ENCODE assay signal across 21 cellular contexts in genomic region chr2:182636694-182637093, GRCh38.
"Had no signal": no experiment of that assay in that cellular context is flagged by ENCODE, and none has a peak within 500 bp of the region (broad histone marks: within the 10 kb centered on the region; RNA-seq: fewer than 3 reads in every experiment).

No MANE protein-coding gene starts in this region.

- H3K4me3 Mint-ChIP-seq: activated B cell treated with CpG ODN at 0.5 μM for 24 hours; activated CD4-positive, alpha-beta T cell treated with anti-CD3 and anti-CD28 coated beads, Interleukin-2, amount 10 ng/mL, durations not matched to agents 24 days and 14 days; activated CD8-positive, alpha-beta T cell treated with anti-CD3 and anti-CD28 coated beads, Interleukin-2, amount 10 ng/mL, durations not matched to agents 7 days and 5 days; activated naive CD4-positive, alpha-beta T cell treated with anti-CD3 and anti-CD28 coated beads, Interleukin-2, amount 50 U/mL, for 24 hours; neural crest cell had no signal

- H3K4me3 ChIP-seq: adrenal gland, colonic mucosa, esophagus muscularis mucosa, hepatocyte, pancreas, right atrium auricular region, smooth muscle cell, transverse colon had no signal

- H2AFZ ChIP-seq: hepatocyte had no signal

- H3K9me3 ChIP-seq: adrenal gland, colonic mucosa, esophagus muscularis mucosa, pancreas, right atrium auricular region, transverse colon had no signal

- H3K27me3 ChIP-seq: adrenal gland, colonic mucosa, esophagus muscularis mucosa, hepatocyte, pancreas, right atrium auricular region, transverse colon had no signal

- H3K4me1 ChIP-seq: adrenal gland, colonic mucosa, esophagus muscularis mucosa, pancreas, right atrium auricular region, transverse colon had no signal

- H3K27ac ChIP-seq: adrenal gland, colonic mucosa, esophagus muscularis mucosa, hepatocyte, pancreas, right atrium auricular region, transverse colon had no signal

- ATAC-seq: activated CD8-positive, alpha-beta T cell treated with anti-CD3 and anti-CD28 coated beads, Interleukin-2, amount 10 ng/mL, durations not matched to agents 7 days and 5 days; pancreas had no signal

- H3K4me1 Mint-ChIP-seq: activated B cell treated with CpG ODN at 0.5 μM for 24 hours; activated CD4-positive, alpha-beta T cell treated with anti-CD3 and anti-CD28 coated beads, Interleukin-2, amount 10 ng/mL, durations not matched to agents 24 days and 14 days; activated naive CD4-positive, alpha-beta T cell treated with anti-CD3 and anti-CD28 coated beads, Interleukin-2, amount 50 U/mL, for 24 hours had no signal

- H3K36me3 ChIP-seq: adrenal gland, colonic mucosa, esophagus muscularis mucosa, pancreas, right atrium auricular region, transverse colon had no signal

- H3K36me3 Mint-ChIP-seq: activated naive CD4-positive, alpha-beta T cell treated with anti-CD3 and anti-CD28 coated beads, Interleukin-2, amount 50 U/mL, for 24 hours had no signal

- DNase-seq: activated B cell treated with CpG ODN at 0.5 μM for 24 hours; activated CD4-positive, alpha-beta T cell treated with anti-CD3 and anti-CD28 coated beads, Interleukin-2, amount 10 ng/mL, durations not matched to agents 24 days and 14 days; activated CD8-positive, alpha-beta memory T cell treated with anti-CD3 and anti-CD28 coated beads, Interleukin-2, amount 50 U/mL, for 4 hours; activated CD8-positive, alpha-beta T cell treated with anti-CD3 and anti-CD28 coated beads, Interleukin-2, amount 10 ng/mL, durations not matched to agents 7 days and 5 days; activated effector memory CD4-positive, alpha-beta T cell treated with anti-CD3 and anti-CD28 coated beads, Interleukin-2, amount 50 U/mL, for 16 hours; activated T-cell treated with anti-CD3 and anti-CD28 coated beads, Interleukin-2, amount 50 U/mL, for 48 hours; adrenal gland; colonic mucosa; pancreas; stimulated activated CD4-positive, alpha-beta T cell treated with anti-CD3 and anti-CD28 coated beads, Interleukin-4, amount 100 ng/mL, for 4 hours; stimulated activated CD8-positive, alpha-beta memory T cell treated with anti-CD3 and anti-CD28 coated beads, Interleukin-4, amount 100 ng/mL, for 48 hours; stimulated activated naive CD4-positive, alpha-beta T cell treated with Interleukin-2 at 50 U/mL for 16 hours; substantia nigra; T-helper 2 cell; transverse colon had no signal

- H3K4me2 ChIP-seq: hepatocyte, smooth muscle cell had no signal

- H3K27ac Mint-ChIP-seq: activated B cell treated with CpG ODN at 0.5 μM for 24 hours; activated CD4-positive, alpha-beta T cell treated with anti-CD3 and anti-CD28 coated beads, Interleukin-2, amount 10 ng/mL, durations not matched to agents 24 days and 14 days; activated CD8-positive, alpha-beta T cell treated with anti-CD3 and anti-CD28 coated beads, Interleukin-2, amount 10 ng/mL, durations not matched to agents 7 days and 5 days; activated naive CD4-positive, alpha-beta T cell treated with anti-CD3 and anti-CD28 coated beads, Interleukin-2, amount 50 U/mL, for 24 hours had no signal

- H3K9me3 Mint-ChIP-seq: activated B cell treated with CpG ODN at 0.5 μM for 24 hours; activated CD4-positive, alpha-beta T cell treated with anti-CD3 and anti-CD28 coated beads, Interleukin-2, amount 10 ng/mL, durations not matched to agents 24 days and 14 days; activated naive CD4-positive, alpha-beta T cell treated with anti-CD3 and anti-CD28 coated beads, Interleukin-2, amount 50 U/mL, for 24 hours; neural crest cell had no signal
